8 cellular contexts compared by ENCODE assay signal in genomic region chr3:186784820-186785516, GRCh38. TPM values are rescaled to one million over a fixed set of nuclear protein-coding genes. Genes with fewer than 3 reads are reported as not detected.
A peak's percentile ranks its signal among the peaks of the same experiment; 100 is the strongest.
DNase-seq lines count a peak whose midpoint lies in the region; ATAC-seq and TF ChIP-seq lines count a peak whose summit lies in the region.

No MANE protein-coding gene starts in this region.

- TF ChIP-seq EP300 in Ishikawa (IDR thresholded peaks at IDR 0.05; ENCODE audit: borderline replicate concordance): no peak

- H3K4me3 Mint-ChIP-seq in chondrocyte (ENCODE audit: unreplicated experiment): peak overlapping the region; percentile 98
- peak overlapping the region; percentile 98 to 100 (median 99) for H3K4me3 Mint-ChIP-seq in naive thymus-derived CD8-positive, alpha-beta T cell

- H3K4me1 ChIP-seq in BLaER1 treated with 17β-estradiol and CSF1 and Interleukin-3, amounts not matched to agents 10 nM and 100 nM: peaks cover 32 to 49% (median 42%) of the 10 kb centered on the region in 10 experiments

- H3K4me3 ChIP-seq in BLaER1 treated with 17β-estradiol and CSF1 and Interleukin-3, amounts not matched to agents 10 nM and 100 nM: peak overlapping the region; percentile 88 to 99 (median 94)

- H3K36me3 Mint-ChIP-seq in chondrocyte (ENCODE audit: low read depth): peaks cover 56% of the 10 kb centered on the region
- H3K36me3 Mint-ChIP-seq in naive thymus-derived CD8-positive, alpha-beta T cell: peaks cover 43 to 65% (median 53%) of the 10 kb centered on the region in 3 donors

- H3K27ac Mint-ChIP-seq in chondrocyte (ENCODE audit: unreplicated experiment): peak overlapping the region; percentile 97
- peak overlapping the region; percentile 99 to 100 (median 100) for H3K27ac Mint-ChIP-seq in naive thymus-derived CD8-positive, alpha-beta T cell

- peaks cover 0 to 9% (median 0%) of the 10 kb centered on the region in 11 experiments; a peak in 4 of 22 replicates for H3K9me3 ChIP-seq in BLaER1 treated with 17β-estradiol and CSF1 and Interleukin-3, amounts not matched to agents 10 nM and 100 nM (replicated peaks in 1 of 11)

- no peaks in the 10 kb centered on the region for H3K27me3 ChIP-seq in BLaER1 treated with 17β-estradiol and CSF1 and Interleukin-3, amounts not matched to agents 10 nM and 100 nM

- H3K27me3 Mint-ChIP-seq in chondrocyte (ENCODE audit: low read depth): no peaks in the 10 kb centered on the region
- no peaks in the 10 kb centered on the region for H3K27me3 Mint-ChIP-seq in naive thymus-derived CD8-positive, alpha-beta T cell

- DNase-seq in chondrocyte (ENCODE audit: low spot score): no peak
- DNase-seq in naive thymus-derived CD8-positive, alpha-beta T cell: no peak
- DNase-seq in mucosa of gallbladder (ENCODE audit: low spot score): no peak
- DNase-seq in AML-193 (lab: John Stamatoyannopoulos, UW): no peak

- peak overlapping the region; percentile 94 to 100 (median 99) for H3K9ac ChIP-seq in BLaER1 treated with 17β-estradiol and CSF1 and Interleukin-3, amounts not matched to agents 10 nM and 100 nM

- peak overlapping the region; percentile 81 to 98 (median 94) for H3K4me2 ChIP-seq in BLaER1 treated with 17β-estradiol and CSF1 and Interleukin-3, amounts not matched to agents 10 nM and 100 nM

- H4K20me1 ChIP-seq in BLaER1 treated with 17β-estradiol and CSF1 and Interleukin-3, amounts not matched to agents 10 nM and 100 nM: peaks cover 63 to 65% (median 64%) of the 10 kb centered on the region in 11 experiments

- TF ChIP-seq CTCF in chondrocyte (IDR thresholded peaks at IDR 0.05): no peak

- H3K36me3 ChIP-seq in BLaER1 treated with 17β-estradiol and CSF1 and Interleukin-3, amounts not matched to agents 10 nM and 100 nM: peaks cover 58 to 62% (median 61%) of the 10 kb centered on the region in 11 experiments

- no peak for ATAC-seq in naive thymus-derived CD8-positive, alpha-beta T cell
- no peak for ATAC-seq in HG03135 (IDR thresholded peaks at IDR 0.05; ENCODE audit: unreplicated experiment)
- ATAC-seq in GM19455 (IDR thresholded peaks at IDR 0.05; ENCODE audit: unreplicated experiment): no peak

- peak overlapping the region in 10 of 11 experiments; percentile 96 to 100 (median 100); a peak in 21 of 22 replicates for H3K27ac ChIP-seq in BLaER1 treated with 17β-estradiol and CSF1 and Interleukin-3, amounts not matched to agents 10 nM and 100 nM

- no peaks in the 10 kb centered on the region for H3K9me3 Mint-ChIP-seq in chondrocyte (ENCODE audit: low read depth)
- H3K9me3 Mint-ChIP-seq in naive thymus-derived CD8-positive, alpha-beta T cell: peaks cover 0 to 4% (median 0%) of the 10 kb centered on the region in 9 donors

- POLR2A ChIA-PET in naive thymus-derived CD8-positive, alpha-beta T cell (lab: Charles Lee): interaction anchor here (0.8 to 6.2 kb wide), 22 partner anchors 13 to 583 kb away, joined by 3 to 216 read pairs (median 10); partner anchors contain the start of genes AHSG, DNAJB11, RFC4 and RPL39L

- no peak for TF ChIP-seq RAD21 in Ishikawa (IDR thresholded peaks at IDR 0.05; ENCODE audit: low read depth)

- peaks cover 64% of the 10 kb centered on the region for H3K4me1 Mint-ChIP-seq in chondrocyte (ENCODE audit: low read depth)
- peaks cover 35 to 69% (median 64%) of the 10 kb centered on the region in 4 donors for H3K4me1 Mint-ChIP-seq in naive thymus-derived CD8-positive, alpha-beta T cell

TF ChIP-seq in Ishikawa, 13 proteins besides CTCF, POLR2A, EP300 and RAD21:
- TF ChIP-seq, protein P1, sequence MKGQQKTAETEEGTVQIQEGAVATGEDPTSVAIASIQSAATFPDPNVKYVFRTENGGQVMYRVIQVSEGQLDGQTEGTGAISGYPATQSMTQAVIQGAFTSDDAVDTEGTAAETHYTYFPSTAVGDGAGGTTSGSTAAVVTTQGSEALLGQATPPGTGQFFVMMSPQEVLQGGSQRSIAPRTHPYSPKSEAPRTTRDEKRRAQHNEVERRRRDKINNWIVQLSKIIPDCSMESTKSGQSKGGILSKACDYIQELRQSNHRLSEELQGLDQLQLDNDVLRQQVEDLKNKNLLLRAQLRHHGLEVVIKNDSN (IDR thresholded peaks at IDR 0.05): no peak
- TF ChIP-seq CEBPB (IDR thresholded peaks at IDR 0.05) (0 out of 2 replicates have a peak, but pooled peaks have one; percentile 10), TCF12 (IDR thresholded peaks at IDR 0.05; ENCODE audit: low read depth) (no peak), EGR1 (IDR thresholded peaks at IDR 0.05) (no peak)
- TF ChIP-seq, protein P2, sequence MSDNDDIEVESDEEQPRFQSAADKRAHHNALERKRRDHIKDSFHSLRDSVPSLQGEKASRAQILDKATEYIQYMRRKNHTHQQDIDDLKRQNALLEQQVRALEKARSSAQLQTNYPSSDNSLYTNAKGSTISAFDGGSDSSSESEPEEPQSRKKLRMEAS (IDR thresholded peaks at IDR 0.05): no peak
TF ChIP-seq in Ishikawa: peak in this region for 1.

RNA-seq across cellular contexts. Expression of gene EIF4A2, which starts 1.6 kb away (rescaled TPM):
- 311 to 422 TPM (median 322 TPM) in 3 replicates for total RNA-seq in chondrocyte
- 100 to 1,000 TPM; 671 to 687 TPM for total RNA-seq in naive thymus-derived CD8-positive, alpha-beta T cell
- polyA plus RNA-seq in naive thymus-derived CD8-positive, alpha-beta T cell: 100 to 1,000 TPM; 221 to 293 (median 226) TPM
- 535 TPM for total RNA-seq in mucosa of gallbladder

RNA-seq across cellular contexts. Expression of gene RFC4, which starts 21.3 kb away (rescaled TPM):
- total RNA-seq in chondrocyte (12.4 to 24.2 TPM (median 15.8 TPM) in 3 replicates), mucosa of gallbladder (9.4 TPM)
- total RNA-seq in naive thymus-derived CD8-positive, alpha-beta T cell: 10 to 100 TPM; 19.3 to 25.3 TPM
- polyA plus RNA-seq in naive thymus-derived CD8-positive, alpha-beta T cell: 10 to 100 TPM; 19.2 to 22.8 (median 21.4) TPM

RNA-seq across cellular contexts. Expression of gene ADIPOQ, which starts 57.5 kb away (rescaled TPM):
- total RNA-seq in chondrocyte: 0.05 TPM in 1 of 3 replicates, not detected in the others
- total RNA-seq in naive thymus-derived CD8-positive, alpha-beta T cell: not detected
- not detected for polyA plus RNA-seq in naive thymus-derived CD8-positive, alpha-beta T cell
- total RNA-seq in mucosa of gallbladder: 0.26 TPM
